ENCODE assay signal across 1 cellular context in the genomic region with DNA sequence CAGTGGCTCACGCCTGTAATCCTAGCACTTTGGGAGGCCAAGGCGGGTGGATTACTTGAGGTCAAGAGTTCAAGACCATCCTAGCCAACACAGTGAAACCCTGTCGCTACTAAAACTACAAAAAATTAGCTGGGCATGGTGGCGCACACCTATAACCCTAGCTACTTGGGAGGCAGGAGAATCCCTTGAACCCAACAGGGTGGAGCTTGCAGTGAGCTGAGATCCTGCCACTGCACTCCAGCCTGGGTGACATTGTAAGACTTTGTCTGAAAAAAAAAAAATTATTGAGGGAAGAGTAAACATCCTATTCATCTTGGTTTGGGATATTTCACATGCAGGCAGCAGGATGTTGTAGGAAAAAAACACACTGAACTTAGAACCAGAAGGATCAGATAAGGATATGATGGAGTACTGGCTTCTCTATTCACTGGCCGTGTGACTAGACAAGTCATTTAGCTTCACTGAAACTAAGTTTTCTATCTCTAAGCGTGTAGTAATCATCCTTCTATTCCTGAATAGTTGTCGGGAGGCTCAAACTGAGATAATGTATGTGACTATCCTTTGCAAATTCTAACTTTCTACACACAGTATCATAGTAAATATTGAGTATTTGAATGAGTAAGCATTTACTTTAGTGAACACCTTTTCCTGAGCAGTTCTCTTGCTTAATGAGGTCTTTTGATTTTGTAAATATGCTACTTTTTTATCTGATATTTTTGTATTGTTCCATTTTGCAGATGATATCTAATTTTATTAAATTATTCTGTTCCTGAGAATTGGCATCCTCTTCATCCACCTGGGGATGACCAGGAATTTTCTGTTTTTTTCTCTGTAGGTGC.
TF ChIP-seq lines count a peak whose summit lies in the region.

No MANE protein-coding gene starts in this region.

TF ChIP-seq in K562, 482 proteins besides CTCF, POLR2A, EP300 and RAD21 (continued from another document and continues in another):
- TF ChIP-seq, protein P1, sequence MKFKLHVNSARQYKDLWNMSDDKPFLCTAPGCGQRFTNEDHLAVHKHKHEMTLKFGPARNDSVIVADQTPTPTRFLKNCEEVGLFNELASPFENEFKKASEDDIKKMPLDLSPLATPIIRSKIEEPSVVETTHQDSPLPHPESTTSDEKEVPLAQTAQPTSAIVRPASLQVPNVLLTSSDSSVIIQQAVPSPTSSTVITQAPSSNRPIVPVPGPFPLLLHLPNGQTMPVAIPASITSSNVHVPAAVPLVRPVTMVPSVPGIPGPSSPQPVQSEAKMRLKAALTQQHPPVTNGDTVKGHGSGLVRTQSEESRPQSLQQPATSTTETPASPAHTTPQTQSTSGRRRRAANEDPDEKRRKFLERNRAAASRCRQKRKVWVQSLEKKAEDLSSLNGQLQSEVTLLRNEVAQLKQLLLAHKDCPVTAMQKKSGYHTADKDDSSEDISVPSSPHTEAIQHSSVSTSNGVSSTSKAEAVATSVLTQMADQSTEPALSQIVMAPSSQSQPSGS (CRISPR knock-in tag; IDR thresholded peaks at IDR 0.05), result no peak
- TF ChIP-seq CC2D1A (IDR thresholded peaks at IDR 0.05), result peak; percentile 52
- no peak for TF ChIP-seq TOE1 (IDR thresholded peaks at IDR 0.05; ENCODE audit: borderline replicate concordance)
- TF ChIP-seq TOE1 (CRISPR knock-in tag; IDR thresholded peaks at IDR 0.05; ENCODE audit: borderline replicate concordance, low read depth), result 0 out of 2 replicates have a peak, but pooled peaks have one; percentile 30
- peak in 1 of 2 experiments; percentile 47; a peak in 2 of 4 replicates for TF ChIP-seq RCOR1 (IDR thresholded peaks at IDR 0.05; ENCODE audit: borderline replicate concordance in 1 of 2, low read depth in 2 of 2, low read length in 2 of 2)
- TF ChIP-seq SIRT6 (IDR thresholded peaks at IDR 0.05; ENCODE audit: low read depth, low read length), result no peak
- 0 out of 2 replicates have a peak, but pooled peaks have one; percentile 42 for TF ChIP-seq NBN (IDR thresholded peaks at IDR 0.05; ENCODE audit: low read depth)
- no peak for TF ChIP-seq POLR2G (IDR thresholded peaks at IDR 0.05; ENCODE audit: low read depth, low read length)
- TF ChIP-seq LEF1 (IDR thresholded peaks at IDR 0.05), result no peak
- no peak for TF ChIP-seq ZC3H8 (IDR thresholded peaks at IDR 0.05)
- peak; percentile 53 for TF ChIP-seq NFE2 (IDR thresholded peaks at IDR 0.05; ENCODE audit: low read depth)
- no peak for TF ChIP-seq KLF13 (tag; IDR thresholded peaks at IDR 0.05; ENCODE audit: borderline replicate concordance, low read depth)
- peak; percentile 67; the same call in 1 of the 2 replicates for TF ChIP-seq FOXJ2 (tag; IDR thresholded peaks at IDR 0.05)
- TF ChIP-seq XRCC4 (IDR thresholded peaks at IDR 0.05; ENCODE audit: extremely low read depth, insufficient read depth, insufficient read length), result no peak
- peak; percentile 61; the same call in 1 of the 2 replicates for TF ChIP-seq NFRKB (IDR thresholded peaks at IDR 0.05; ENCODE audit: low read depth)
- TF ChIP-seq, protein P2, sequence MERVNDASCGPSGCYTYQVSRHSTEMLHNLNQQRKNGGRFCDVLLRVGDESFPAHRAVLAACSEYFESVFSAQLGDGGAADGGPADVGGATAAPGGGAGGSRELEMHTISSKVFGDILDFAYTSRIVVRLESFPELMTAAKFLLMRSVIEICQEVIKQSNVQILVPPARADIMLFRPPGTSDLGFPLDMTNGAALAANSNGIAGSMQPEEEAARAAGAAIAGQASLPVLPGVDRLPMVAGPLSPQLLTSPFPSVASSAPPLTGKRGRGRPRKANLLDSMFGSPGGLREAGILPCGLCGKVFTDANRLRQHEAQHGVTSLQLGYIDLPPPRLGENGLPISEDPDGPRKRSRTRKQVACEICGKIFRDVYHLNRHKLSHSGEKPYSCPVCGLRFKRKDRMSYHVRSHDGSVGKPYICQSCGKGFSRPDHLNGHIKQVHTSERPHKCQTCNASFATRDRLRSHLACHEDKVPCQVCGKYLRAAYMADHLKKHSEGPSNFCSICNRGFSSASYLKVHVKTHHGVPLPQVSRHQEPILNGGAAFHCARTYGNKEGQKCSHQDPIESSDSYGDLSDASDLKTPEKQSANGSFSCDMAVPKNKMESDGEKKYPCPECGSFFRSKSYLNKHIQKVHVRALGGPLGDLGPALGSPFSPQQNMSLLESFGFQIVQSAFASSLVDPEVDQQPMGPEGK (CRISPR knock-in tag; IDR thresholded peaks at IDR 0.05; ENCODE audit: borderline replicate concordance), result no peak
- TF ChIP-seq, protein P3, sequence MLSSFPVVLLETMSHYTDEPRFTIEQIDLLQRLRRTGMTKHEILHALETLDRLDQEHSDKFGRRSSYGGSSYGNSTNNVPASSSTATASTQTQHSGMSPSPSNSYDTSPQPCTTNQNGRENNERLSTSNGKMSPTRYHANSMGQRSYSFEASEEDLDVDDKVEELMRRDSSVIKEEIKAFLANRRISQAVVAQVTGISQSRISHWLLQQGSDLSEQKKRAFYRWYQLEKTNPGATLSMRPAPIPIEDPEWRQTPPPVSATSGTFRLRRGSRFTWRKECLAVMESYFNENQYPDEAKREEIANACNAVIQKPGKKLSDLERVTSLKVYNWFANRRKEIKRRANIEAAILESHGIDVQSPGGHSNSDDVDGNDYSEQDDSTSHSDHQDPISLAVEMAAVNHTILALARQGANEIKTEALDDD (IDR thresholded peaks at IDR 0.05), result peak; percentile 96
- TF ChIP-seq FOXJ3 (CRISPR knock-in tag; IDR thresholded peaks at IDR 0.05), result no peak
- TF ChIP-seq JUND (IDR thresholded peaks at IDR 0.05; ENCODE audit: borderline replicate concordance, low read depth, low read length), result peak; percentile 47; the same call in 1 of the 2 replicates
- no peak; the same call in 1 of the 3 replicates for TF ChIP-seq JUND (tag; IDR thresholded peaks at IDR 0.05; ENCODE audit: borderline replicate concordance, low read depth, low read length)
- TF ChIP-seq FOXA3 (CRISPR knock-in tag; conservative IDR thresholded peaks at IDR 0.05 in 1 of 2, IDR thresholded peaks at IDR 0.05 in 1 of 2), result peak; percentile 25 to 55; a peak in 2 of 4 replicates
- no peak for TF ChIP-seq E2F3 (CRISPR knock-in tag; IDR thresholded peaks at IDR 0.05)
- TF ChIP-seq NR4A1 (CRISPR knock-in tag; IDR thresholded peaks at IDR 0.05), result no peak
- peak; percentile 66; the same call in 1 of the 2 replicates for TF ChIP-seq NR4A1 (tag; IDR thresholded peaks at IDR 0.05)
- no peak for TF ChIP-seq ZSCAN32 (CRISPR knock-in tag; IDR thresholded peaks at IDR 0.05)
- TF ChIP-seq MAFG (tag; conservative IDR thresholded peaks at IDR 0.05), result peak; percentile 65; the same call in 1 of the 2 replicates
- peak in 1 of 2 experiments; percentile 54; a peak in 1 of 4 replicates for TF ChIP-seq ETV6 (IDR thresholded peaks at IDR 0.05; ENCODE audit: borderline replicate concordance in 1 of 2, low read depth in 2 of 2, low read length in 1 of 2)
- TF ChIP-seq ETV6 (CRISPR knock-in tag; IDR thresholded peaks at IDR 0.05; ENCODE audit: borderline replicate concordance), result no peak
- TF ChIP-seq MCM2 (IDR thresholded peaks at IDR 0.05; ENCODE audit: low read depth), result no peak
- TF ChIP-seq TAL1 (IDR thresholded peaks at IDR 0.05), result peak; percentile 2; the same call in 1 of the 2 replicates
- TF ChIP-seq SNIP1 (IDR thresholded peaks at IDR 0.05; ENCODE audit: low read depth), result no peak
- TF ChIP-seq PHB (CRISPR knock-in tag; IDR thresholded peaks at IDR 0.05), result 0 out of 2 replicates have a peak, but pooled peaks have one; percentile 76
- TF ChIP-seq TCFL5 (CRISPR knock-in tag; conservative IDR thresholded peaks at IDR 0.05), result 0 out of 2 replicates have a peak, but pooled peaks have one; percentile 10
- peak; percentile 21 for TF ChIP-seq CCNT2 (IDR thresholded peaks at IDR 0.05; ENCODE audit: borderline replicate concordance, extremely low read depth, insufficient read length, low read depth, low read length)
- no peak for TF ChIP-seq EZH2 (IDR thresholded peaks at IDR 0.05; ENCODE audit: borderline replicate concordance, low read depth, low read length)
- TF ChIP-seq TAF1 (IDR thresholded peaks at IDR 0.05; ENCODE audit: control insufficient read depth, extremely low read depth, insufficient read depth, low read length, severe bottlenecking), result no peak
- TF ChIP-seq MYNN (IDR thresholded peaks at IDR 0.05), result no peak
- no peak for TF ChIP-seq MYNN (CRISPR knock-in tag; IDR thresholded peaks at IDR 0.05)
- no peak for TF ChIP-seq ARHGAP35 (IDR thresholded peaks at IDR 0.05; ENCODE audit: partially characterized antibody)
- TF ChIP-seq SMARCA5 (IDR thresholded peaks at IDR 0.05), result peak; percentile 88; the same call in 1 of the 2 replicates
- TF ChIP-seq CBX3 (IDR thresholded peaks at IDR 0.05; ENCODE audit: borderline replicate concordance in 1 of 2, low read length in 2 of 2), result no peak
- TF ChIP-seq SIX5 (IDR thresholded peaks at IDR 0.05; ENCODE audit: borderline replicate concordance in 1 of 2, insufficient read depth in 1 of 2, low read depth in 1 of 2, low read length in 2 of 2), result no peak
- no peak for TF ChIP-seq NFYB (IDR thresholded peaks at IDR 0.05; ENCODE audit: extremely low read depth, insufficient read length)
- no peak for TF ChIP-seq BRD4 (IDR thresholded peaks at IDR 0.05)
- 0 out of 2 replicates have a peak, but pooled peaks have one; percentile 27 for TF ChIP-seq CAMTA2 (CRISPR knock-in tag; conservative IDR thresholded peaks at IDR 0.05)
- 0 out of 2 replicates have a peak, but pooled peaks have one; percentile 60 for TF ChIP-seq ETV5 (CRISPR knock-in tag; IDR thresholded peaks at IDR 0.05; ENCODE audit: low read depth)
- TF ChIP-seq PTRF (tag; IDR thresholded peaks at IDR 0.05), result peak; percentile 35
- TF ChIP-seq CBFB (CRISPR knock-in tag; IDR thresholded peaks at IDR 0.05), result no peak
- no peak for TF ChIP-seq CEBPB (tag; IDR thresholded peaks at IDR 0.05)
- TF ChIP-seq SOX6 (IDR thresholded peaks at IDR 0.05), result peak; percentile 53; the same call in 1 of the 2 replicates
- TF ChIP-seq, protein P4, sequence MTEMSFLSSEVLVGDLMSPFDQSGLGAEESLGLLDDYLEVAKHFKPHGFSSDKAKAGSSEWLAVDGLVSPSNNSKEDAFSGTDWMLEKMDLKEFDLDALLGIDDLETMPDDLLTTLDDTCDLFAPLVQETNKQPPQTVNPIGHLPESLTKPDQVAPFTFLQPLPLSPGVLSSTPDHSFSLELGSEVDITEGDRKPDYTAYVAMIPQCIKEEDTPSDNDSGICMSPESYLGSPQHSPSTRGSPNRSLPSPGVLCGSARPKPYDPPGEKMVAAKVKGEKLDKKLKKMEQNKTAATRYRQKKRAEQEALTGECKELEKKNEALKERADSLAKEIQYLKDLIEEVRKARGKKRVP (CRISPR knock-in tag; IDR thresholded peaks at IDR 0.05), result no peak; the same call in 1 of the 2 replicates
- TF ChIP-seq, protein P5, sequence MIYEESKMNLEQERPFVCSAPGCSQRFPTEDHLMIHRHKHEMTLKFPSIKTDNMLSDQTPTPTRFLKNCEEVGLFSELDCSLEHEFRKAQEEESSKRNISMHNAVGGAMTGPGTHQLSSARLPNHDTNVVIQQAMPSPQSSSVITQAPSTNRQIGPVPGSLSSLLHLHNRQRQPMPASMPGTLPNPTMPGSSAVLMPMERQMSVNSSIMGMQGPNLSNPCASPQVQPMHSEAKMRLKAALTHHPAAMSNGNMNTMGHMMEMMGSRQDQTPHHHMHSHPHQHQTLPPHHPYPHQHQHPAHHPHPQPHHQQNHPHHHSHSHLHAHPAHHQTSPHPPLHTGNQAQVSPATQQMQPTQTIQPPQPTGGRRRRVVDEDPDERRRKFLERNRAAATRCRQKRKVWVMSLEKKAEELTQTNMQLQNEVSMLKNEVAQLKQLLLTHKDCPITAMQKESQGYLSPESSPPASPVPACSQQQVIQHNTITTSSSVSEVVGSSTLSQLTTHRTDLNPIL (CRISPR knock-in tag; IDR thresholded peaks at IDR 0.05), result no peak
- TF ChIP-seq CREBBP (IDR thresholded peaks at IDR 0.05; ENCODE audit: low read depth, low read length), result no peak
- TF ChIP-seq MEF2A (IDR thresholded peaks at IDR 0.05; ENCODE audit: control insufficient read depth, low read depth, low read length), result no peak
- TF ChIP-seq SMAD2 (IDR thresholded peaks at IDR 0.05; ENCODE audit: low read depth, low read length), result no peak
- TF ChIP-seq FOXK2 (conservative IDR thresholded peaks at IDR 0.05 in 1 of 2, IDR thresholded peaks at IDR 0.05 in 1 of 2; ENCODE audit: low read depth in 2 of 2), result peak in 1 of 2 experiments; percentile 12; a peak in 1 of 4 replicates
- no peak for TF ChIP-seq XRCC5 (IDR thresholded peaks at IDR 0.05; ENCODE audit: low read depth, low read length)
- TF ChIP-seq ZNF316 (IDR thresholded peaks at IDR 0.05), result peak; percentile 90
- TF ChIP-seq, protein P6, sequence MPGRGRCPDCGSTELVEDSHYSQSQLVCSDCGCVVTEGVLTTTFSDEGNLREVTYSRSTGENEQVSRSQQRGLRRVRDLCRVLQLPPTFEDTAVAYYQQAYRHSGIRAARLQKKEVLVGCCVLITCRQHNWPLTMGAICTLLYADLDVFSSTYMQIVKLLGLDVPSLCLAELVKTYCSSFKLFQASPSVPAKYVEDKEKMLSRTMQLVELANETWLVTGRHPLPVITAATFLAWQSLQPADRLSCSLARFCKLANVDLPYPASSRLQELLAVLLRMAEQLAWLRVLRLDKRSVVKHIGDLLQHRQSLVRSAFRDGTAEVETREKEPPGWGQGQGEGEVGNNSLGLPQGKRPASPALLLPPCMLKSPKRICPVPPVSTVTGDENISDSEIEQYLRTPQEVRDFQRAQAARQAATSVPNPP (IDR thresholded peaks at IDR 0.05; ENCODE audit: borderline replicate concordance, insufficient read depth, insufficient read length), result no peak
- TF ChIP-seq XRCC3 (IDR thresholded peaks at IDR 0.05), result no peak
- no peak for TF ChIP-seq MYC (IDR thresholded peaks at IDR 0.05; ENCODE audit: low read depth, low read length)
- no peak for TF ChIP-seq MYC (CRISPR knock-in tag; IDR thresholded peaks at IDR 0.05; ENCODE audit: borderline replicate concordance, low read depth)
- peak; percentile 64 for TF ChIP-seq BCOR (IDR thresholded peaks at IDR 0.05)
- TF ChIP-seq ATF1 (CRISPR knock-in tag; IDR thresholded peaks at IDR 0.05), result no peak
- TF ChIP-seq ATF1 (tag; IDR thresholded peaks at IDR 0.05), result no peak
- 0 out of 2 replicates have a peak, but pooled peaks have one; percentile 1 for TF ChIP-seq FOXM1 (IDR thresholded peaks at IDR 0.05; ENCODE audit: low read depth)
- TF ChIP-seq FOXM1 (CRISPR knock-in tag; IDR thresholded peaks at IDR 0.05; ENCODE audit: low read depth), result no peak
